17 cellular contexts compared by ENCODE assay signal in the genomic region with DNA sequence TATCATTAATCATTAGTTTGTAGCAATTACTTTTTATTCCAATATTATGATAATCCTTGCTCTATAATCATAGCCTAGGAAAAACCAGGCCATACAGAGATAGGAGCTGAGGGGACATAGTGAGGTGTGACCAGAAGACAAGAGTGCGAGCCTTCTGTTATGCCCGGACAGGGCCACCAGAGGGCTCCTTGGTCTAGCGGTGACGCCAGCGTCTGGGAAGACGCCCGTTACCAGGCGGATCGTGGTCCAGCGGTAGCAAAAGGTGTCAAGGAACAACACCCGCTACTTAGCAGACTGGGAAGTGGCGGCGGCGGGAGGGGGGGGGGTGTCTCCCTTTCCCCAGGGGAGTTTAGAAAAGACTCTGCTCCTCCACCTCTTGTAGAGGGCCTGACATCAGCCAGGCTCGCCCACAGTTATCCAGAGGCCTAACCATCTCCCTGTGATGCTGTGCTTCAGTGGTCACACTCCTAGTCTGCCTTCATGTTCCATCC. TPM values are rescaled to one million over a fixed set of nuclear protein-coding genes. Genes with fewer than 3 reads are reported as not detected.
DNase-seq lines count a peak whose midpoint lies in the region; ATAC-seq, FAIRE-seq and TF ChIP-seq lines count a peak whose summit lies in the region.
"Not testable (repeated sequence)": the region's sequence is repeated elsewhere in the genome, so short reads cannot be mapped to it uniquely, and the experiment has no call there.
"Had no signal": no experiment of that assay in that cellular context is flagged by ENCODE, and none has a peak within 500 bp of the region (broad histone marks: within the 10 kb centered on the region; RNA-seq: fewer than 3 reads in every experiment).

No MANE protein-coding gene starts in this region.

- not testable (repeated sequence) for TF ChIP-seq EP300 in HepG2 (IDR thresholded peaks at IDR 0.05; ENCODE audit: low read depth in 2 of 2, low read length in 2 of 2); HepG2 (CRISPR knock-in tag; IDR thresholded peaks at IDR 0.05; ENCODE audit: borderline replicate concordance); sigmoid colon (IDR thresholded peaks at IDR 0.05)

- H3K9ac ChIP-seq in Loucy (ENCODE audit: low read depth, low read length, poor library complexity, severe bottlenecking); HepG2 (ENCODE audit: insufficient read depth, low read depth, low read length): not testable (repeated sequence)

- H3K36me3 Mint-ChIP-seq in MCF 10A (ENCODE audit: insufficient read depth, unreplicated experiment), result peaks cover 22% of the 10 kb centered on the region

- H3K79me2 ChIP-seq in Loucy (ENCODE audit: insufficient read depth, low read length) (peaks cover 57% of the 10 kb centered on the region), HepG2 (ENCODE audit: insufficient read depth, low read length) (peaks cover 74% of the 10 kb centered on the region)

- 92% methylated on average over 1 of the region's 15 CpGs for WGBS in HepG2 (ENCODE audit: low lambda C conversion rate)
- WGBS in sigmoid colon, 2 donors, result 78 to 80% methylated on average over 10 to 11 of the region's 15 CpGs

- H3K4me3 ChIP-seq in BJ (ENCODE audit: low read depth, low read length); Loucy (ENCODE audit: low read length, poor library complexity, severe bottlenecking); WI38 (ENCODE audit: low read depth, low read length); fibroblast of mammary gland (ENCODE audit: control insufficient read depth, low read depth, low read length); HepG2 (replicated peaks in 1 of 3; ENCODE audit: insufficient read depth in 1 of 3, low read depth in 2 of 3, low read length in 3 of 3); sigmoid colon: not testable (repeated sequence)

- POLR2A ChIA-PET in BJ (lab: Charles Lee); MCF 10A (lab: Yijun Ruan, JAX): not testable (repeated sequence)
- POLR2A ChIA-PET in HepG2 (lab: Yijun Ruan, JAX), result interaction anchor here (2.6 to 6.5 kb wide), 2 partner anchors 13 to 214 kb away, joined by 6 to 144 read pairs; no protein-coding TSS in a partner anchor

- H3K27me3 Mint-ChIP-seq in MCF 10A (ENCODE audit: insufficient read depth, unreplicated experiment), result not testable (repeated sequence)

- H4K20me1 ChIP-seq in Loucy (ENCODE audit: insufficient read depth, low read length, poor library complexity, severe bottlenecking), result not testable (repeated sequence)
- peaks cover 50% of the 10 kb centered on the region for H4K20me1 ChIP-seq in HepG2 (ENCODE audit: insufficient read depth, low read length)

- H3K4me1 ChIP-seq in Loucy (ENCODE audit: insufficient read depth, low read length, poor library complexity, severe bottlenecking), result peaks cover 22% of the 10 kb centered on the region
- H3K4me1 ChIP-seq in HepG2 (ENCODE audit: insufficient read depth, low read length), result peaks cover 55% of the 10 kb centered on the region
- peaks cover 0 to 18% (median 18%) of the 10 kb centered on the region in 4 donors for H3K4me1 ChIP-seq in sigmoid colon

- not testable (repeated sequence) for H3K27ac ChIP-seq in HepG2 (ENCODE audit: extremely low read length, insufficient read depth, low read length); sigmoid colon

- not testable (repeated sequence) for BruUV-seq in MCF 10A (replicated peaks; lab: Mats Ljungman, UMichigan); HepG2 (replicated peaks; lab: Mats Ljungman, UMichigan)

- not testable (repeated sequence) for H3K4me3 Mint-ChIP-seq in MCF 10A (ENCODE audit: unreplicated experiment)

- TF ChIP-seq CTCF in BJ (IDR thresholded peaks at IDR 0.05; ENCODE audit: insufficient read depth, low read depth, low read length) (peak; percentile 41), Loucy (conservative IDR thresholded peaks at IDR 0.05; ENCODE audit: low read length) (0 out of 2 replicates have a peak, but pooled peaks have one; percentile 28), WI38 (IDR thresholded peaks at IDR 0.05; ENCODE audit: low read depth, low read length) (0 out of 2 replicates have a peak, but pooled peaks have one; percentile 21), MCF 10A (IDR thresholded peaks at IDR 0.05; ENCODE audit: unreplicated experiment) (peak; percentile 24), fibroblast of mammary gland (conservative IDR thresholded peaks at IDR 0.05; ENCODE audit: control insufficient read depth, insufficient read depth, low read depth, low read length) (peak; percentile 8), sigmoid colon (IDR thresholded peaks at IDR 0.05) (peak in 3 of 4 experiments; percentile 10 to 35 (median 11))
- not testable (repeated sequence) for TF ChIP-seq CTCF in HepG2 (CRISPR knock-in tag; IDR thresholded peaks at IDR 0.05)

- peaks cover 11% of the 10 kb centered on the region for H3K36me3 ChIP-seq in BJ (ENCODE audit: control insufficient read depth, insufficient read depth, low read length)
- peaks cover 14% of the 10 kb centered on the region; the same call in 1 of the 2 replicates for H3K36me3 ChIP-seq in Loucy (ENCODE audit: insufficient read depth, low read length)
- peaks cover 23 to 39% of the 10 kb centered on the region in 2 experiments for H3K36me3 ChIP-seq in HepG2 (replicated peaks in 1 of 2; ENCODE audit: control insufficient read depth in 1 of 2, insufficient read depth in 2 of 2, low read length in 2 of 2)
- H3K36me3 ChIP-seq in sigmoid colon, result peaks cover 0 to 19% (median 3%) of the 10 kb centered on the region in 4 donors

- not testable (repeated sequence) for H3K4me2 ChIP-seq in Loucy (ENCODE audit: low read depth, low read length, poor library complexity, severe bottlenecking); HepG2 (ENCODE audit: low read depth, low read length)

- not testable (repeated sequence) for H3K9me3 ChIP-seq in Loucy (ENCODE audit: insufficient read depth, low read depth, low read length); HepG2 (ENCODE audit: low read length); sigmoid colon

- H3K27ac Mint-ChIP-seq in MCF 10A (ENCODE audit: low read depth, unreplicated experiment), result not testable (repeated sequence)

- H3K9me3 Mint-ChIP-seq in MCF 10A (ENCODE audit: unreplicated experiment), result not testable (repeated sequence)

- not testable (repeated sequence) for H3K27me3 ChIP-seq in BJ (ENCODE audit: control insufficient read depth, insufficient read depth, low read length); Loucy (ENCODE audit: insufficient read depth, low read length, poor library complexity, severe bottlenecking); HepG2 (ENCODE audit: control insufficient read depth in 1 of 2, insufficient read depth in 2 of 2, low read length in 2 of 2); sigmoid colon

- TF ChIP-seq POLR2A in HepG2 (IDR thresholded peaks at IDR 0.05; ENCODE audit: insufficient read depth in 1 of 2, low read depth in 2 of 2, low read length in 2 of 2); sigmoid colon (IDR thresholded peaks at IDR 0.05): not testable (repeated sequence)

- not testable (repeated sequence) for H2AFZ ChIP-seq in Loucy (ENCODE audit: low read length); HepG2 (ENCODE audit: low read length)

- peak; percentile 55; the same call in 1 of the 2 replicates for TF ChIP-seq RAD21 in HepG2 (CRISPR knock-in tag; IDR thresholded peaks at IDR 0.05)

- intact Hi-C loops in MCF 10A (cut with micrococcal nuclease); HepG2 (cut with micrococcal nuclease; ENCODE audit: unreplicated experiment); sigmoid colon (cut with DNase I): not testable (repeated sequence)

- CTCF ChIA-PET in BJ (lab: Yijun Ruan, JAX) (interaction anchor here (0.8 to 1.1 kb wide), 2 partner anchors 10 to 30 kb away, joined by 3 read pairs; no protein-coding TSS in a partner anchor), MCF 10A (lab: Yijun Ruan, JAX) (interaction anchor here (0.5 to 3.0 kb wide), 4 partner anchors 14 to 577 kb away, joined by 3 to 19 read pairs (median 3); no protein-coding TSS in a partner anchor), HepG2 (lab: Yijun Ruan, JAX; ENCODE audit: low intra/inter-chr PET ratio, low total read pairs) (interaction anchor here (3.2 kb wide), 1 partner anchor 13 kb away, joined by 19 read pairs; no protein-coding TSS in a partner anchor)

- not testable (repeated sequence) for FAIRE-seq in HepG2 (lab: Jason Lieb, UNC)

- not testable (repeated sequence) for ATAC-seq in HepG2

- not testable (repeated sequence) for H3K9me2 ChIP-seq in Loucy (replicated peaks; ENCODE audit: low read depth, low read length)

- not testable (repeated sequence) for H3K4me1 Mint-ChIP-seq in MCF 10A (ENCODE audit: insufficient read depth, unreplicated experiment)

- H3F3A ChIP-seq in Loucy (ENCODE audit: low read depth), result not testable (repeated sequence)

- not testable (repeated sequence) for DNase-seq in BJ (ENCODE audit: low read depth); MCF 10A (ENCODE audit: unreplicated experiment); fibroblast of mammary gland (ENCODE audit: low read depth); HepG2 (ENCODE audit: low spot score); sigmoid colon

- in situ Hi-C loops in HepG2 (cut with HindIII; ENCODE audit: extremely low pct_ligation_motif_present, low pct_unique_long_range_greater_than_20kb), result not testable (repeated sequence)

RNA-seq across cellular contexts. Expression of gene AHCY, which starts 4.8 kb away (rescaled TPM):
- polyA plus RNA-seq in BJ (2011; rRNA removed), result 178 and 247 TPM in 2 replicates
- polyA minus RNA-seq in BJ (2011; rRNA and poly(A)+ RNA removed), result 174 and 317 TPM in 2 replicates
- total RNA-seq in MCF 10A (2022), result 101 and 175 TPM in 2 replicates
- 407 and 447 TPM in 2 replicates for total RNA-seq in HepG2 (2016; rRNA removed; fragmentation: Illumina TruSeq; extraction: Trizol)
- total RNA-seq in HepG2 (2016; cell fraction: cytosol; rRNA removed; fragmentation: Illumina TruSeq; extraction: Trizol; ENCODE audit: low read depth), result 184 and 192 TPM in 2 replicates
- 393 and 407 TPM in 2 replicates for total RNA-seq in HepG2 (2016; cell fraction: insoluble cytoplasmic fraction; rRNA removed; fragmentation: Illumina TruSeq; extraction: Trizol)
- 419 and 431 TPM in 2 replicates for total RNA-seq in HepG2 (2016; cell fraction: membrane; rRNA removed; fragmentation: Illumina TruSeq; extraction: Trizol)
- 242 and 265 TPM in 2 replicates for total RNA-seq in HepG2 (2016; cell fraction: nucleus; rRNA removed; fragmentation: Illumina TruSeq; extraction: Trizol)
- polyA plus RNA-seq in HepG2 (2011; rRNA removed), result 419 and 492 TPM in 2 replicates
- 522 and 613 TPM in 2 replicates for polyA plus RNA-seq in HepG2 (2011; cell fraction: cytosol; rRNA removed)
- polyA plus RNA-seq in HepG2 (2011; cell fraction: nucleus; rRNA removed), result 339 and 378 TPM in 2 replicates
- polyA plus RNA-seq in HepG2 (2012), result 339 and 364 TPM in 2 replicates
- 232 and 234 TPM in 2 replicates for polyA plus RNA-seq in HepG2 (2016; cell fraction: cytosol; fragmentation: Illumina TruSeq; extraction: Trizol; ENCODE audit: low read depth)
- 393 and 446 TPM in 2 replicates for polyA plus RNA-seq in HepG2 (2016; cell fraction: insoluble cytoplasmic fraction; fragmentation: Illumina TruSeq; extraction: Trizol; ENCODE audit: low read depth)
- polyA plus RNA-seq in HepG2 (2016; cell fraction: membrane; fragmentation: Illumina TruSeq; extraction: Trizol; ENCODE audit: low read depth), result 384 and 399 TPM in 2 replicates
- polyA plus RNA-seq in HepG2 (2016; cell fraction: nucleus; fragmentation: Illumina TruSeq; extraction: Trizol; ENCODE audit: insufficient read depth, low read depth), result 372 and 382 TPM in 2 replicates
- polyA minus RNA-seq in HepG2 (2011; rRNA and poly(A)+ RNA removed; ENCODE audit: low replicate concordance), result 730 and 1,221 TPM in 2 replicates
- polyA minus RNA-seq in HepG2 (2011; cell fraction: cytosol; rRNA and poly(A)+ RNA removed), result 306 and 309 TPM in 2 replicates
- 166 and 188 TPM in 2 replicates for polyA minus RNA-seq in HepG2 (2011; cell fraction: nucleus; rRNA and poly(A)+ RNA removed)
- 10 to 100 TPM; 76.4 to 89.5 (median 80.7) TPM for total RNA-seq in sigmoid colon
- 100 to 1,000 TPM in 1 of 3 donors, 10 to 100 TPM in 2; 74.5 to 106 (median 76.1) TPM for polyA plus RNA-seq in sigmoid colon

RNA-seq across cellular contexts. Expression of gene ASIP, which starts 57.1 kb away (rescaled TPM):
- not detected in 2 replicates for polyA plus RNA-seq in BJ (2011; rRNA removed)
- polyA minus RNA-seq in BJ (2011; rRNA and poly(A)+ RNA removed), result not detected in 2 replicates
- total RNA-seq in MCF 10A (2022), result not detected in 2 replicates
- total RNA-seq in HepG2 (2016; rRNA removed; fragmentation: Illumina TruSeq; extraction: Trizol), result not detected in 2 replicates
- not detected in 2 replicates for total RNA-seq in HepG2 (2016; cell fraction: cytosol; rRNA removed; fragmentation: Illumina TruSeq; extraction: Trizol; ENCODE audit: low read depth)
- total RNA-seq in HepG2 (2016; cell fraction: insoluble cytoplasmic fraction; rRNA removed; fragmentation: Illumina TruSeq; extraction: Trizol), result not detected in 2 replicates
- total RNA-seq in HepG2 (2016; cell fraction: membrane; rRNA removed; fragmentation: Illumina TruSeq; extraction: Trizol), result not detected in 2 replicates
- not detected in 2 replicates for total RNA-seq in HepG2 (2016; cell fraction: nucleus; rRNA removed; fragmentation: Illumina TruSeq; extraction: Trizol)
- polyA plus RNA-seq in HepG2 (2011; rRNA removed), result not detected in 2 replicates
- not detected in 2 replicates for polyA plus RNA-seq in HepG2 (2011; cell fraction: cytosol; rRNA removed)
- polyA plus RNA-seq in HepG2 (2011; cell fraction: nucleus; rRNA removed), result not detected in 2 replicates
- polyA plus RNA-seq in HepG2 (2012), result not detected in 2 replicates
- polyA plus RNA-seq in HepG2 (2016; cell fraction: cytosol; fragmentation: Illumina TruSeq; extraction: Trizol; ENCODE audit: low read depth), result not detected in 2 replicates
- polyA plus RNA-seq in HepG2 (2016; cell fraction: insoluble cytoplasmic fraction; fragmentation: Illumina TruSeq; extraction: Trizol; ENCODE audit: low read depth), result not detected in 2 replicates
- polyA plus RNA-seq in HepG2 (2016; cell fraction: membrane; fragmentation: Illumina TruSeq; extraction: Trizol; ENCODE audit: low read depth), result 0.39 TPM in 1 of 2 replicates, not detected in the other
- polyA plus RNA-seq in HepG2 (2016; cell fraction: nucleus; fragmentation: Illumina TruSeq; extraction: Trizol; ENCODE audit: insufficient read depth, low read depth), result not detected in 2 replicates
- polyA minus RNA-seq in HepG2 (2011; rRNA and poly(A)+ RNA removed; ENCODE audit: low replicate concordance), result not detected in 2 replicates
- not detected in 2 replicates for polyA minus RNA-seq in HepG2 (2011; cell fraction: cytosol; rRNA and poly(A)+ RNA removed)
- polyA minus RNA-seq in HepG2 (2011; cell fraction: nucleus; rRNA and poly(A)+ RNA removed), result not detected in 2 replicates
- under 1 TPM in 1 of 4 donors, not detected in 3; 0.99 TPM for total RNA-seq in sigmoid colon
- under 1 TPM in 1 of 3 donors, not detected in 2; 0.38 TPM for polyA plus RNA-seq in sigmoid colon
- total RNA-seq: activated B cell treated with CpG ODN at 0.5 μM for 24 hours; activated CD8-positive, alpha-beta memory T cell treated with anti-CD3 and anti-CD28 coated beads, Interleukin-2, amount 10 ng/mL, durations not matched to agents 7 days and 5 days; Calu3; fibroblast of lung; lung microvascular endothelial cell; M059J; mucosa of descending colon; suprapubic skin had no signal
- polyA plus RNA-seq: fibroblast of lung, IgD-negative memory B cell, neural cell had no signal
